In genomic region chr16:187330-187729, GRCh38 we compare ENCODE assay signal across 24 cellular contexts. TPM values are rescaled to one million over a fixed set of nuclear protein-coding genes. Genes with fewer than 3 reads are reported as not detected.
"Had no signal": no experiment of that assay in that cellular context is flagged by ENCODE, and none has a peak within 500 bp of the region (broad histone marks: within the 10 kb centered on the region; RNA-seq: fewer than 3 reads in every experiment).

No MANE protein-coding gene starts in this region.

- H3K4me2 ChIP-seq: SK-N-SH had no signal

- H3K9me3 ChIP-seq: MG63, SK-N-SH had no signal

- H3K27ac ChIP-seq: HL-60 had no signal

- DNase-seq: Karpas-422, KG1, MG63, NCI-H1092, NCI-H1105 treated with DMSO at 0.1 percent for 48 hours, NCI-H1417 treated with DMSO at 0.1 percent for 48 hours, NCI-H187, NCI-H2029, NCI-H2081 treated with DMSO at 0.1 percent for 48 hours, NCI-H2171, NCI-H226, NCI-H446, NCI-H510A, NCI-H524 treated with DMSO at 0.1 percent for 48 hours, NCI-H69, NCI-H774, RPMI8226, SHP77, SK-N-SH, T-helper 1 cell had no signal

- FAIRE-seq: HTR-8/SVneo, RCC 7860 had no signal

- H3K27me3 ChIP-seq: MG63 had no signal

- H3K4me3 ChIP-seq: MG63 had no signal

- H3K9ac ChIP-seq: SK-N-SH had no signal

RNA-seq across cellular contexts. Expression of gene HBA1, which starts 10.8 kb away (rescaled TPM):
- total RNA-seq: SK-MEL-5 had no signal
- polyA plus RNA-seq: SK-N-SH had no signal

RNA-seq across cellular contexts. Expression of gene HBA2, which starts 14.7 kb away (rescaled TPM):
- total RNA-seq: SK-MEL-5 had no signal
- polyA plus RNA-seq: SK-N-SH had no signal

RNA-seq across cellular contexts. Expression of gene HBM, which starts 21.6 kb away (rescaled TPM):
- total RNA-seq: SK-MEL-5 had no signal
- polyA plus RNA-seq: SK-N-SH had no signal

RNA-seq across cellular contexts. Expression of gene HBZ, which starts 34.9 kb away (rescaled TPM):
- total RNA-seq: SK-MEL-5 had no signal
- polyA plus RNA-seq: SK-N-SH had no signal
